ENCODE assay signal across 1 cellular context in genomic region chr9:23842531-23843129, GRCh38.
TF ChIP-seq lines count a peak whose summit lies in the region.

No MANE protein-coding gene starts in this region.

TF ChIP-seq in GM23338, 12 proteins besides CTCF, POLR2A, EP300 and RAD21 (continued from another document):
- TF ChIP-seq REST (IDR thresholded peaks at IDR 0.05; ENCODE audit: unreplicated experiment) (no peak), POLR2AphosphoS5 (IDR thresholded peaks at IDR 0.05; ENCODE audit: low read depth) (no peak), ZNF114 (CRISPR knock-in tag; IDR thresholded peaks at IDR 0.05) (no peak), EZH2 (IDR thresholded peaks at IDR 0.05; ENCODE audit: low read depth, unreplicated experiment) (no peak), ETS1 (IDR thresholded peaks at IDR 0.05) (no peak), CREB1 (CRISPR knock-in tag; IDR thresholded peaks at IDR 0.05; ENCODE audit: low read depth) (no peak), STAT1 (IDR thresholded peaks at IDR 0.05; ENCODE audit: unreplicated experiment) (no peak), JUNB (IDR thresholded peaks at IDR 0.05; ENCODE audit: unreplicated experiment) (no peak), EZH2phosphoT487 (IDR thresholded peaks at IDR 0.05; ENCODE audit: unreplicated experiment) (no peak), ZNF331 (CRISPR knock-in tag; IDR thresholded peaks at IDR 0.05; ENCODE audit: low read depth) (no peak)
TF ChIP-seq in GM23338: peak in this region for 0.
